ENCODE assay signal across 27 cellular contexts in the genomic region with DNA sequence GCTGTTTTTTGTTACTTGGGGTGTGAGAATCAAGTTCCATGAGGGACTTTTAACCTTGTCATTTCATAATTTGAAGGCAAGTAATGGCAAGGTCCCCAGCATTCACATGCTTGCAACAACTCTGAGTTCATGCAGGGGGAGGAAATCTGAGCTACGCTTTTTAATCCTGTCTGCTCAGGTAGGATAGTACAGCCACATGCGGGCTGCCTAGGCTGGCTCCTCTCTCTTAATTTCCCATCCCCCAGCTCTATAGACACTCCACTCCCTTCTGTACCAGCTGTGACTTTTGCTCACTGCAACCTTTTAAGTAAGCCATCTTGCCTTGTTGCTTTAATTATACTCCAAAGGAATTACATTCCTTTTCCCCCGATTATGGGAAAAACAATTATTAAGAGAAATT. TPM values are rescaled to one million over a fixed set of nuclear protein-coding genes. Genes with fewer than 3 reads are reported as not detected.
"Had no signal": no experiment of that assay in that cellular context is flagged by ENCODE, and none has a peak within 500 bp of the region (broad histone marks: within the 10 kb centered on the region; RNA-seq: fewer than 3 reads in every experiment).

No MANE protein-coding gene starts in this region.

- H3K4me1 Mint-ChIP-seq: naive thymus-derived CD4-positive, alpha-beta T cell; stimulated activated naive B cell treated with anti-CD40 and anti-IgM and Interleukin-4, amounts not matched to agents 10 μg/mL and 1 μg/mL and 100 μg/mL, for 72 hours had no signal

- H3K27ac Mint-ChIP-seq: mesothelial cell of epicardium; naive thymus-derived CD4-positive, alpha-beta T cell; natural killer cell treated with Interleukin-12 subunit alpha and Interleukin-12 subunit beta and Interleukin-15 and Interleukin-18, amount 100 ng/mL, for 72 hours; stimulated activated naive B cell treated with anti-CD40 and anti-IgM and Interleukin-4, amounts not matched to agents 10 μg/mL and 1 μg/mL and 100 μg/mL, for 72 hours had no signal

- H3K4me3 Mint-ChIP-seq: mesothelial cell of epicardium; naive thymus-derived CD4-positive, alpha-beta T cell; natural killer cell treated with Interleukin-12 subunit alpha and Interleukin-12 subunit beta and Interleukin-15 and Interleukin-18, amount 100 ng/mL, for 72 hours; stimulated activated naive B cell treated with anti-CD40 and anti-IgM and Interleukin-4, amounts not matched to agents 10 μg/mL and 1 μg/mL and 100 μg/mL, for 72 hours had no signal

- H3K27ac ChIP-seq: left ventricle myocardium inferior, pancreas, prostate gland, skin epidermis, stomach, testis, thyroid gland, transverse colon, upper lobe of left lung, vagina had no signal

- H3K9me3 Mint-ChIP-seq: mesothelial cell of epicardium; natural killer cell treated with Interleukin-12 subunit alpha and Interleukin-12 subunit beta and Interleukin-15 and Interleukin-18, amount 100 ng/mL, for 72 hours; stimulated activated naive B cell treated with anti-CD40 and anti-IgM and Interleukin-4, amounts not matched to agents 10 μg/mL and 1 μg/mL and 100 μg/mL, for 72 hours had no signal

- H3K4me1 ChIP-seq: left ventricle myocardium inferior, pancreas, prostate gland, stomach, testis, thyroid gland, transverse colon, upper lobe of left lung, vagina had no signal

- H3K36me3 ChIP-seq: left ventricle myocardium inferior, pancreas, prostate gland, stomach, thyroid gland, transverse colon, upper lobe of left lung, vagina had no signal

- H3K27me3 ChIP-seq: pancreas, stomach, testis, thyroid gland, transverse colon, upper lobe of left lung, vagina had no signal

- H3K36me3 Mint-ChIP-seq: mesothelial cell of epicardium; naive thymus-derived CD4-positive, alpha-beta T cell; natural killer cell treated with Interleukin-12 subunit alpha and Interleukin-12 subunit beta and Interleukin-15 and Interleukin-18, amount 100 ng/mL, for 72 hours; stimulated activated naive B cell treated with anti-CD40 and anti-IgM and Interleukin-4, amounts not matched to agents 10 μg/mL and 1 μg/mL and 100 μg/mL, for 72 hours had no signal

- H3K4me3 ChIP-seq: left ventricle myocardium inferior, lung, pancreas, prostate gland, skin epidermis, stomach, testis, thyroid gland, transverse colon, upper lobe of left lung, vagina had no signal

- ATAC-seq: naive thymus-derived CD4-positive, alpha-beta T cell; natural killer cell treated with Interleukin-12 subunit alpha and Interleukin-12 subunit beta and Interleukin-15 and Interleukin-18, amount 100 ng/mL, for 72 hours; pancreas; right cardiac atrium; sciatic nerve; stimulated activated naive B cell treated with anti-CD40 and anti-IgM and Interleukin-4, amounts not matched to agents 10 μg/mL and 1 μg/mL and 100 μg/mL, for 72 hours; stimulated activated naive CD8-positive, alpha-beta T cell treated with anti-CD3 and anti-CD28 coated beads, Interleukin-15, Interleukin-2, amounts not matched to agents 100 U/mL and 50 U/mL, for 24 hours had no signal

- H3K27me3 Mint-ChIP-seq: natural killer cell treated with Interleukin-12 subunit alpha and Interleukin-12 subunit beta and Interleukin-15 and Interleukin-18, amount 100 ng/mL, for 72 hours; stimulated activated naive B cell treated with anti-CD40 and anti-IgM and Interleukin-4, amounts not matched to agents 10 μg/mL and 1 μg/mL and 100 μg/mL, for 72 hours had no signal

- DNase-seq: hypothalamus; islet precursor cell; left ventricle myocardium inferior; mesendoderm; naive thymus-derived CD4-positive, alpha-beta T cell; pancreas; posterior cingulate gyrus; retina; right cardiac atrium; stimulated activated CD4-positive, alpha-beta T cell treated with anti-CD3 and anti-CD28 coated beads, Interleukin-12 subunit alpha, Interleukin-12 subunit beta, amount 100 ng/mL, for 4 hours; stimulated activated CD4-positive, alpha-beta T cell treated with anti-CD3 and anti-CD28 coated beads, Interleukin-15, amount 100 ng/mL, for 24 hours; stimulated activated CD4-positive, alpha-beta T cell treated with anti-CD3 and anti-CD28 coated beads, Interleukin-2, amount 100 ng/mL, for 24 hours; stimulated activated CD4-positive, alpha-beta T cell treated with anti-CD3 and anti-CD28 coated beads, Interleukin-4, amount 100 ng/mL, for 1 hour; stimulated activated naive B cell treated with anti-CD40 and anti-IgM and Interleukin-4, amounts not matched to agents 10 μg/mL and 1 μg/mL and 100 μg/mL, for 72 hours; stimulated activated naive CD8-positive, alpha-beta T cell treated with anti-CD3 and anti-CD28 coated beads, Interleukin-15, Interleukin-2, amounts not matched to agents 100 U/mL and 50 U/mL, for 24 hours; stomach; testis; thyroid gland; transverse colon; upper lobe of left lung had no signal

- H3K9me3 ChIP-seq: left ventricle myocardium inferior, pancreas, prostate gland, stomach, testis, thyroid gland, transverse colon, upper lobe of left lung, vagina had no signal

RNA-seq across cellular contexts. Expression of gene PTGFR, which starts 30.1 kb away (rescaled TPM):
- total RNA-seq: naive thymus-derived CD4-positive, alpha-beta T cell; natural killer cell treated with Interleukin-12 subunit alpha and Interleukin-12 subunit beta and Interleukin-15 and Interleukin-18, amount 100 ng/mL, for 72 hours had no signal
- polyA plus RNA-seq: naive thymus-derived CD4-positive, alpha-beta T cell had no signal
